1 cellular context compared by ENCODE assay signal in the genomic region with DNA sequence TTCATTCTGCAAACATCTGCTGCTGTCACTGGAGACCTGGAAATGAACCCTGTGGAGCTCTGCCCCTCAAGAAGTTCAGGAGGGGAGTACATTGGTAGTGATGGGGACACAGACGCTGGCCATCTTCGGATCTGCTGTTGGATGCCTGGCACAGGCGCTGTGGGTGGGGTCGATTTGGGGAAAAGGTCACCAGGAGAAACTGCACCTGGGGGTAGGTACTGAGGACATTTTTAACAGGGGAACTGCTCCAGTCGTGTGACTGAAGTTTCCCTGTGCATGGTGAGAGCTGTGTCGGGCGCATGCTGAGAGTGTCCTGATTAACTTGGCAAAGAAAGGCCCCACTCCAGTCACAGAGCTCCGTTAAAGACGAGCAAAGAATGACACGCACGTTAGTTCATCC.
TF ChIP-seq lines count a peak whose summit lies in the region.

No MANE protein-coding gene starts in this region.

TF ChIP-seq in IMR-90, 13 proteins besides CTCF, POLR2A, EP300 and RAD21:
- no peak for TF ChIP-seq CEBPB (IDR thresholded peaks at IDR 0.05; ENCODE audit: low read depth, low read length)
- TF ChIP-seq MAZ (IDR thresholded peaks at IDR 0.05; ENCODE audit: borderline replicate concordance, low read depth, low read length): no peak
- TF ChIP-seq, protein P1, sequence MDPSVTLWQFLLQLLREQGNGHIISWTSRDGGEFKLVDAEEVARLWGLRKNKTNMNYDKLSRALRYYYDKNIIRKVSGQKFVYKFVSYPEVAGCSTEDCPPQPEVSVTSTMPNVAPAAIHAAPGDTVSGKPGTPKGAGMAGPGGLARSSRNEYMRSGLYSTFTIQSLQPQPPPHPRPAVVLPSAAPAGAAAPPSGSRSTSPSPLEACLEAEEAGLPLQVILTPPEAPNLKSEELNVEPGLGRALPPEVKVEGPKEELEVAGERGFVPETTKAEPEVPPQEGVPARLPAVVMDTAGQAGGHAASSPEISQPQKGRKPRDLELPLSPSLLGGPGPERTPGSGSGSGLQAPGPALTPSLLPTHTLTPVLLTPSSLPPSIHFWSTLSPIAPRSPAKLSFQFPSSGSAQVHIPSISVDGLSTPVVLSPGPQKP (IDR thresholded peaks at IDR 0.05; ENCODE audit: borderline replicate concordance, low read depth, low read length): no peak
- TF ChIP-seq CHD1 (IDR thresholded peaks at IDR 0.05; ENCODE audit: low read depth, low read length): no peak
- no peak for TF ChIP-seq FOS (IDR thresholded peaks at IDR 0.05; ENCODE audit: low read depth, low read length)
- no peak for TF ChIP-seq NFE2L2 (IDR thresholded peaks at IDR 0.05; ENCODE audit: low read depth, low read length)
- no peak for TF ChIP-seq RCOR1 (IDR thresholded peaks at IDR 0.05; ENCODE audit: insufficient replicate concordance, low read length)
- TF ChIP-seq RFX5 (IDR thresholded peaks at IDR 0.05; ENCODE audit: low read depth, low read length): no peak
- TF ChIP-seq BHLHE40 (IDR thresholded peaks at IDR 0.05; ENCODE audit: low read depth, low read length): no peak
- no peak for TF ChIP-seq SMC3 (IDR thresholded peaks at IDR 0.05; ENCODE audit: low read depth, low read length)
